In the genomic region with DNA sequence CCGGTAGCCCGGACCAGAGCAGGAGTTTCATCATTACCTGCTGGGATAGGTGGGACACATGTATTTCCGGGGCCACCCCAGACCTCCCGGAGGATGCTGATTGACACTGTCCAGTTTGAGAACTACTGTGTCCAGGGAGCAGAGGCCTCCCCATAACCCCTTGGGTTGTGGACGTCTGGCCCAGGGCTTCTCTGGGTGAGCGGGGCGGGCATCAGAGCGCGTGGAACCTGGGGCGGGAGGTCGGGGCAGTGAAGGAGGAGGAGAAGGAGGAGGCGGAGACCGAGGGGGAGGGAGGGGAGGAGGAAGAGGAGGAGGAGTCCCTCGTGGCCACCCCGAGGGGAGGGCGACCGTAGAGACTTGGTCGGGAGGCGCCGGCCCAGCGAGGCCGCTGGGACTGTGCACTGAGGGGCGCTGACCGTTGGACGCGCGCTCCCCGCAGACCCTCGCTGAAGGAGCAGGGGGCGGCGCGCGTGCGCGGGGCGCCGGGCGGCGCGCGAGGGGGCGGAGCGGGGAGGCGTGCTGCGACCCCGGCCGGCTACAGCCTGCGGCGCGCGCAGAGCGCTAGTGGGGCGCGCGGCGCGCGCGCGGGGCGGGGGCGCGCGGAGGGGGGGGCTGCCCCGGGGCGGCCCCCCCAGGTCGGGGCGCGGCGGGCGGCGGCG, we compare ENCODE assay signal across 8 cellular contexts. TPM values are rescaled to one million over a fixed set of nuclear protein-coding genes. Genes with fewer than 3 reads are reported as not detected.
A peak's percentile ranks its signal among the peaks of the same experiment; 100 is the strongest.
DNase-seq lines count a peak whose midpoint lies in the region; ATAC-seq, FAIRE-seq and TF ChIP-seq lines count a peak whose summit lies in the region.

A gene (plus strand): TSS at position 356 of the 659 bp plus-strand sequence. CDS start 366 bp downstream, outside the sequence.

- DNase-seq in NCI-H2227 (lab: John Stamatoyannopoulos, UW; ENCODE audit: unreplicated experiment): peak; percentile 30
- no peak for DNase-seq in NCI-H2227 treated with DMSO at 0.1 percent for 48 hours (lab: John Stamatoyannopoulos, UW)
- no peak for DNase-seq in Panc1 (ENCODE audit: low read depth, low spot score)
- DNase-seq in activated effector memory CD4-positive, alpha-beta T cell treated with Interleukin-2 at 50 U/mL for 16 hours: peak; percentile 20
- DNase-seq in frontal cortex (ENCODE audit: low spot score in 2 of 2): peak; percentile 58 to 65
- peak; percentile 43 for DNase-seq in occipital lobe (lab: John Stamatoyannopoulos, UW)
- DNase-seq in thyroid gland: peak; percentile 83 to 85

- no TSS peak for BruUV-seq in Panc1 (replicated peaks; lab: Mats Ljungman, UMichigan)

- FAIRE-seq in frontal cortex (lab: Jason Lieb, UNC): no peak

- ATAC-seq in HG03175 (IDR thresholded peaks at IDR 0.05; ENCODE audit: unreplicated experiment): peak; percentile 49
- peak; percentile 94 for ATAC-seq in Panc1

- peak in 1 of 2 donors; percentile 59 for TF ChIP-seq POLR2A in thyroid gland (IDR thresholded peaks at IDR 0.05)

- H3K27me3 ChIP-seq in Panc1 (ENCODE audit: control insufficient read depth, insufficient read depth, low read length) (no peaks in the 10 kb centered on the region), thyroid gland (no peaks in the 10 kb centered on the region)

- no peaks in the 10 kb centered on the region; the same call in 1 of the 2 replicates for H3K36me3 ChIP-seq in Panc1 (ENCODE audit: control insufficient read depth, insufficient read depth, low read length)
- no peaks in the 10 kb centered on the region for H3K36me3 ChIP-seq in thyroid gland

- CTCF ChIA-PET in Panc1 (lab: Charles Lee): no interaction called here

- H3K4me1 ChIP-seq in Panc1 (ENCODE audit: control insufficient read depth, insufficient read depth, low read length) (peaks cover 20% of the 10 kb centered on the region), thyroid gland (peaks cover 14 to 35% of the 10 kb centered on the region in 2 donors)

- POLR2A ChIA-PET in Panc1 (lab: Charles Lee): no interaction called here

- in situ Hi-C loops in Panc1 (cut with HindIII; ENCODE audit: low pct_unique_long_range_greater_than_20kb, low sequenced_read_pairs): no loop called here

- peak within 1 kb of the TSS; percentile 79 for H3K27ac ChIP-seq in Panc1 (ENCODE audit: low read length)
- H3K27ac ChIP-seq in thyroid gland: peak within 1 kb of the TSS; percentile 51 to 63 (median 56)

- TF ChIP-seq CTCF in Panc1 (IDR thresholded peaks at IDR 0.05) (no peak), thyroid gland (IDR thresholded peaks at IDR 0.05) (no peak)

- H3K4me3 ChIP-seq in Panc1 (ENCODE audit: low read depth in 2 of 2, low read length in 2 of 2) (peak within 1 kb of the TSS; percentile 70 to 74), thyroid gland (replicated peaks in 1 of 3) (peak within 1 kb of the TSS; percentile 44 to 80 (median 72))

- no peaks in the 10 kb centered on the region for H3K9me3 ChIP-seq in Panc1 (ENCODE audit: control insufficient read depth, insufficient read depth, low read depth, low read length)
- no peaks in the 10 kb centered on the region for H3K9me3 ChIP-seq in thyroid gland

- intact Hi-C loops in Panc1 (cut with micrococcal nuclease; ENCODE audit: unreplicated experiment) (no loop called here), thyroid gland (cut with DNase I) (loop anchor here (10.0 kb wide), 1 partner anchor 90 kb away; no protein-coding TSS in a partner anchor)

- WGBS in thyroid gland, 2 donors: 1% methylated on average over 29 to 38 of the region's 73 CpGs

RNA-seq across cellular contexts. Expression of the gene that starts here (rescaled TPM):
- total RNA-seq in Panc1 (2021; ENCODE audit: unreplicated experiment) (12.0 TPM), frontal cortex (60.7 TPM), occipital lobe (62.9 TPM), thyroid gland (10 to 100 TPM in 1 of 4 donors, 1 to 10 TPM in 3; 7.6 to 10.7 (median 8.8) TPM)
- polyA plus RNA-seq in Panc1 (2012; ENCODE audit: insufficient read length): 3.1 TPM

Comparison
In these comparisons a context has a peak if more than half of its experiments do, and no peak if none do; other contexts are left out.
1. DNase-seq: peak in NCI-H2227 (single experiment), activated effector memory CD4-positive, alpha-beta T cell treated with Interleukin-2 at 50 U/mL for 16 hours (single experiment), frontal cortex (2 of 2), occipital lobe (single experiment) and thyroid gland (2 of 2); none in NCI-H2227 treated with DMSO at 0.1 percent for 48 hours (single experiment) and Panc1 (single experiment).